Comparison of ENCODE assay signal across 15 cellular contexts in the genomic region with DNA sequence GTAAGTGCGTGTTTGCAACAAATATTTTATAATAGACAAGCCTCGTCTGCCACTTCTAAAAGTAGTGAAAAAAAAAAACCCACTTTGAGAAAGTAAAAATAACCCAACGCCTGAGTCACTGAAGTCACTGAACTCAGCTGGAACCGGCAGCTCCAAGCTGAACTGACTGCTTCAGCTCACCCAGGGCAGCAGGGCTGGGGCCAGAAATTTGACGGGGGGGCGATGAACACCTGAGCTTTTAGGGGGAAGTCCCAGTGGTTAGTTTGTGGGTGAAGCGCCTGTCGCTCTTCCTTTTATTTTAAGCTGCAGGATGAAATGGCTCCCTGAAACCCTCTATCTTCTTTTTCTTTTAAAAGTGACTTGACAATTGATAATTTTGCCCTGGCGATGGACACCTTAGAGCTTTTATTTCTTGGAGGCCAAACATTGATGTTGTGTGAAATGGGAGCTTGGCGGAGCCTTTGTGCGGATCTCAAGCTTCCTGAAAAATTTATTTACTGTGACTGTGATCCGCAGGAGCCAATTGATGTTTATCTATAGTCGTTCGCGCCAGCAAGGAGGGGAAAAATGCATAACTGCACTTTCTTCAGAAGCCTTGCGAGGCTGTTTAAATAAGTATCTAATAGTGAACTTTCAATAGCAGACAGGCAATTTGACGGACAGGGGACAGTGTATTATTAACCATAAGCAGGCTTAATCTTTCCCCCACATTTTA. TPM values are rescaled to one million over a fixed set of nuclear protein-coding genes. Genes with fewer than 3 reads are reported as not detected.
A peak's percentile ranks its signal among the peaks of the same experiment; 100 is the strongest.
DNase-seq lines count a peak whose midpoint lies in the region; TF ChIP-seq lines count a peak whose summit lies in the region.
"Had no signal": no experiment of that assay in that cellular context is flagged by ENCODE, and none has a peak within 500 bp of the region (broad histone marks: within the 10 kb centered on the region; RNA-seq: fewer than 3 reads in every experiment).

No MANE protein-coding gene starts in this region.

- peak overlapping the region; percentile 83 for H3K4me2 ChIP-seq in OCI-LY3 (ENCODE audit: low read length)

- 0 out of 2 replicates have a peak overlapping the region, but pooled peaks have one; percentile 10 for H3K9ac ChIP-seq in OCI-LY3 (ENCODE audit: low read length)

- H2AFZ ChIP-seq in OCI-LY3 (ENCODE audit: low read depth, low read length): 0 out of 2 replicates have a peak overlapping the region, but pooled peaks have one; percentile 10

- peaks cover 69% of the 10 kb centered on the region for H3K27me3 Mint-ChIP-seq in activated naive CD4-positive, alpha-beta T cell treated with anti-CD3 and anti-CD28 coated beads, Interleukin-2, amount 10 ng/mL, durations not matched to agents 7 days and 5 days

- no peaks in the 10 kb centered on the region for H3K9me3 Mint-ChIP-seq in activated naive CD4-positive, alpha-beta T cell treated with anti-CD3 and anti-CD28 coated beads, Interleukin-2, amount 10 ng/mL, durations not matched to agents 7 days and 5 days

- H3K4me1 ChIP-seq in OCI-LY3 (ENCODE audit: low read length): peaks cover 35% of the 10 kb centered on the region
- H3K4me1 ChIP-seq in testis: no peaks in the 10 kb centered on the region
- no peaks in the 10 kb centered on the region for H3K4me1 ChIP-seq in A673 (ENCODE audit: insufficient read depth, low read length, poor library complexity, severe bottlenecking)
- H3K4me1 ChIP-seq: Caco-2, esophagus squamous epithelium had no signal

- H3K9me3 ChIP-seq in OCI-LY3 (ENCODE audit: insufficient read depth, low read length) (no peaks in the 10 kb centered on the region), testis (no peaks in the 10 kb centered on the region), A673 (ENCODE audit: low read depth, low read length, poor library complexity, severe bottlenecking) (no peaks in the 10 kb centered on the region)
- H3K9me3 ChIP-seq: Caco-2, esophagus squamous epithelium, ovary had no signal

- no peak overlapping the region for H3K4me3 Mint-ChIP-seq in activated naive CD4-positive, alpha-beta T cell treated with anti-CD3 and anti-CD28 coated beads, Interleukin-2, amount 10 ng/mL, durations not matched to agents 7 days and 5 days

- no peak for TF ChIP-seq POLR2A in testis (IDR thresholded peaks at IDR 0.05)

- no peaks in the 10 kb centered on the region for H3K36me3 ChIP-seq in OCI-LY3 (replicated peaks; ENCODE audit: low read depth, low read length)
- no peaks in the 10 kb centered on the region for H3K36me3 ChIP-seq in testis (ENCODE audit: low read depth, missing control alignments)
- no peaks in the 10 kb centered on the region for H3K36me3 ChIP-seq in A673 (ENCODE audit: insufficient read depth, low read length, poor library complexity, severe bottlenecking)
- H3K36me3 ChIP-seq: esophagus squamous epithelium, ovary had no signal

- no peak overlapping the region for H3K27ac Mint-ChIP-seq in activated naive CD4-positive, alpha-beta T cell treated with anti-CD3 and anti-CD28 coated beads, Interleukin-2, amount 10 ng/mL, durations not matched to agents 7 days and 5 days

- 72 to 77% methylated on average over 17 of the region's 17 CpGs for whole genome bisulfite sequencing in testis, 2 donors

- no peaks in the 10 kb centered on the region for H3K79me2 ChIP-seq in OCI-LY3 (ENCODE audit: low read length)

- BruUV-seq in A673 (replicated peaks; lab: Mats Ljungman, UMichigan): no TSS peak

- H3K4me1 Mint-ChIP-seq in activated naive CD4-positive, alpha-beta T cell treated with anti-CD3 and anti-CD28 coated beads, Interleukin-2, amount 10 ng/mL, durations not matched to agents 7 days and 5 days: peaks cover 18% of the 10 kb centered on the region

- DNase-seq in GM12864 (ENCODE audit: low read depth) (peak; percentile 16), testis (no peak), A673 (ENCODE audit: low spot score) (no peak), HT-29 (ENCODE audit: low spot score) (no peak), putamen (ENCODE audit: low spot score) (no peak)
- DNase-seq in activated naive CD4-positive, alpha-beta T cell treated with anti-CD3 and anti-CD28 coated beads, Interleukin-2, amount 10 ng/mL, durations not matched to agents 7 days and 5 days: peak; percentile 60
- peak; percentile 38 for DNase-seq in stimulated activated CD4-positive, alpha-beta T cell treated with anti-CD3 and anti-CD28 coated beads, Interleukin-15, amount 100 ng/mL, for 24 hours
- DNase-seq: Caco-2, esophagus squamous epithelium, NCI-H1417 treated with DMSO at 0.1 percent for 48 hours, NCI-H526, ovary, Right ventricle myocardium superior, substantia nigra had no signal

- H4K20me1 ChIP-seq in OCI-LY3 (ENCODE audit: insufficient read depth, low read length): no peaks in the 10 kb centered on the region

- POLR2A ChIA-PET in A673 (lab: Charles Lee; ENCODE audit: low non-redundant PET): no interaction called here

- H3K4me3 ChIP-seq in GM12864 (ENCODE audit: low read depth, low read length) (no peak overlapping the region), OCI-LY3 (ENCODE audit: low read length) (peak overlapping the region; percentile 65), testis (no peak overlapping the region), A673 (ENCODE audit: low read depth, low read length, poor library complexity, severe bottlenecking) (no peak overlapping the region)
- H3K4me3 ChIP-seq: esophagus squamous epithelium, ovary had no signal

- no peaks in the 10 kb centered on the region for H3K36me3 Mint-ChIP-seq in activated naive CD4-positive, alpha-beta T cell treated with anti-CD3 and anti-CD28 coated beads, Interleukin-2, amount 10 ng/mL, durations not matched to agents 7 days and 5 days

- TF ChIP-seq CTCF in GM12864 (IDR thresholded peaks at IDR 0.05; ENCODE audit: low read depth, low read length, missing control alignments) (no peak), OCI-LY3 (IDR thresholded peaks at IDR 0.05; ENCODE audit: low read depth, low read length) (no peak), testis (IDR thresholded peaks at IDR 0.05) (no peak), A673 (conservative IDR thresholded peaks at IDR 0.05; ENCODE audit: low read depth, low read length) (no peak)

- CTCF ChIA-PET in activated naive CD4-positive, alpha-beta T cell treated with anti-CD3 and anti-CD28 coated beads, Interleukin-2, amount 10 ng/mL, durations not matched to agents 7 days and 5 days (lab: Charles Lee): no interaction called here
- CTCF ChIA-PET in A673 (lab: Charles Lee): no interaction called here

- intact Hi-C loops in testis (cut with DNase I; ENCODE audit: low total_unique reads): no loop called here
- intact Hi-C loops in A673 (cut with micrococcal nuclease; ENCODE audit: unreplicated experiment): no loop called here

- H3K27me3 ChIP-seq in OCI-LY3 (ENCODE audit: low read depth, low read length) (peaks cover 28% of the 10 kb centered on the region), testis (no peaks in the 10 kb centered on the region), A673 (replicated peaks; ENCODE audit: insufficient read depth, low read depth, low read length, poor library complexity) (no peaks in the 10 kb centered on the region)
- H3K27me3 ChIP-seq: ovary had no signal

- H3K27ac ChIP-seq in OCI-LY3 (ENCODE audit: low read length) (0 out of 2 replicates have a peak overlapping the region, but pooled peaks have one; percentile 20), testis (no peak overlapping the region), A673 (ENCODE audit: low read depth, low read length, poor library complexity, severe bottlenecking) (no peak overlapping the region)
- H3K27ac ChIP-seq: esophagus squamous epithelium, ovary had no signal

RNA-seq across cellular contexts. Expression of a gene that starts 59.6 kb away (rescaled TPM):
- 1 to 10 TPM; 1.3 TPM for total RNA-seq in testis
- polyA plus RNA-seq in testis (ENCODE audit: insufficient read depth, low read depth, low replicate concordance): 0.82 TPM
- total RNA-seq in A673 (2021): 3.4 and 3.8 TPM in 2 replicates
- not detected in 2 replicates for total RNA-seq in HT-29 (2014; rRNA removed; shearing (Covaris generic))
- total RNA-seq: Caco-2, esophagus squamous epithelium, Right ventricle myocardium superior had no signal

Comparison
In these comparisons a context has a peak if more than half of its experiments do, and no peak if none do; other contexts are left out.
1. DNase-seq: peak in GM12864 (single experiment), activated naive CD4-positive, alpha-beta T cell treated with anti-CD3 and anti-CD28 coated beads, Interleukin-2, amount 10 ng/mL, durations not matched to agents 7 days and 5 days (single experiment) and stimulated activated CD4-positive, alpha-beta T cell treated with anti-CD3 and anti-CD28 coated beads, Interleukin-15, amount 100 ng/mL, for 24 hours (single experiment); none in testis (single experiment), A673 (single experiment), HT-29 (single experiment) and putamen (single experiment).